In genomic region chr12:85669911-85670310, GRCh38 we compare ENCODE assay signal across 26 cellular contexts.
"Had no signal": no experiment of that assay in that cellular context is flagged by ENCODE, and none has a peak within 500 bp of the region (broad histone marks: within the 10 kb centered on the region; RNA-seq: fewer than 3 reads in every experiment).

No MANE protein-coding gene starts in this region.

- ATAC-seq: effector memory CD8-positive, alpha-beta T cell; esophagus mucosa; foreskin keratinocyte; gastrocnemius medialis; gastroesophageal sphincter; heart left ventricle; heart right ventricle had no signal

- H2AFZ ChIP-seq: hepatocyte had no signal

- DNase-seq: colonic mucosa; cortex of kidney; dermis blood vessel endothelial cell; dorsolateral prefrontal cortex; effector CD4-positive, alpha-beta T cell; effector CD8-positive, alpha-beta T cell; effector memory CD4-positive, alpha-beta T cell; effector memory CD8-positive, alpha-beta T cell; endodermal cell; erythroblast; esophagus squamous epithelium; foreskin fibroblast; foreskin keratinocyte; foreskin melanocyte; gastrocnemius medialis; glutamatergic neuron; head of caudate nucleus; heart left ventricle; heart right ventricle had no signal

- H3K4me3 ChIP-seq: colonic mucosa, coronary artery, dorsolateral prefrontal cortex, esophagus muscularis mucosa, esophagus squamous epithelium, gastrocnemius medialis, gastroesophageal sphincter, heart left ventricle, heart right ventricle, hepatocyte had no signal

- H3K36me3 ChIP-seq: colonic mucosa, esophagus muscularis mucosa, esophagus squamous epithelium, gastrocnemius medialis, gastroesophageal sphincter, heart left ventricle, heart right ventricle had no signal

- H3K4me1 ChIP-seq: colonic mucosa, esophagus muscularis mucosa, foreskin keratinocyte, gastrocnemius medialis, gastroesophageal sphincter, heart left ventricle, heart right ventricle had no signal

- H3K27ac ChIP-seq: colonic mucosa, coronary artery, dorsolateral prefrontal cortex, epithelial cell of prostate, esophagus muscularis mucosa, esophagus squamous epithelium, foreskin keratinocyte, gastrocnemius medialis, gastroesophageal sphincter, heart left ventricle, heart right ventricle, hepatocyte had no signal

- H3K4me2 ChIP-seq: hepatocyte had no signal

- H3K9me3 ChIP-seq: colonic mucosa, esophagus muscularis mucosa, esophagus squamous epithelium, gastrocnemius medialis, gastroesophageal sphincter, heart left ventricle, heart right ventricle had no signal

- H3K27me3 ChIP-seq: colonic mucosa, esophagus muscularis mucosa, esophagus squamous epithelium, foreskin keratinocyte, gastrocnemius medialis, gastroesophageal sphincter, heart left ventricle, heart right ventricle, hepatocyte had no signal

- H3K27ac Mint-ChIP-seq: dendritic cell treated with granulocyte-macrophage colony-stimulating factor and Interleukin-4, amounts not matched to agents 40 ng/mL and 50 ng/mL, for 4 days; effector memory CD8-positive, alpha-beta T cell; endodermal cell had no signal

- H3K4me1 Mint-ChIP-seq: endodermal cell had no signal

- H3K27me3 Mint-ChIP-seq: dendritic cell treated with granulocyte-macrophage colony-stimulating factor and Interleukin-4, amounts not matched to agents 40 ng/mL and 50 ng/mL, for 4 days; effector memory CD8-positive, alpha-beta T cell had no signal

- H3K79me2 ChIP-seq: hepatocyte had no signal

- H3K4me3 Mint-ChIP-seq: dendritic cell treated with granulocyte-macrophage colony-stimulating factor and Interleukin-4, amounts not matched to agents 40 ng/mL and 50 ng/mL, for 4 days; effector memory CD8-positive, alpha-beta T cell; endodermal cell had no signal
